11 cellular contexts compared by ENCODE assay signal in genomic region chr1:53366901-53367502, GRCh38. TPM values are rescaled to one million over a fixed set of nuclear protein-coding genes. Genes with fewer than 3 reads are reported as not detected.
DNase-seq lines count a peak whose midpoint lies in the region; ATAC-seq and TF ChIP-seq lines count a peak whose summit lies in the region.
"Had no signal": no experiment of that assay in that cellular context is flagged by ENCODE, and none has a peak within 500 bp of the region (broad histone marks: within the 10 kb centered on the region; RNA-seq: fewer than 3 reads in every experiment).

No MANE protein-coding gene starts in this region.

- H3K9me3 Mint-ChIP-seq in activated CD4-positive, alpha-beta memory T cell treated with anti-CD3 and anti-CD28 coated beads for 36 hours, result no peaks in the 10 kb centered on the region
- H3K9me3 Mint-ChIP-seq in activated CD4-positive, alpha-beta memory T cell treated with anti-CD3 and anti-CD28 coated beads, Interleukin-2, amount 10 ng/mL, durations not matched to agents 7 days and 5 days, result no peaks in the 10 kb centered on the region
- no peaks in the 10 kb centered on the region for H3K9me3 Mint-ChIP-seq in neural progenitor cell

- H3K4me1 ChIP-seq in MM.1S (ENCODE audit: low read length) (peaks cover 8% of the 10 kb centered on the region), stomach (no peaks in the 10 kb centered on the region), neural progenitor cell (peaks cover 24% of the 10 kb centered on the region)

- no peak for TF ChIP-seq EP300 in stomach (IDR thresholded peaks at IDR 0.05)

- H3K27me3 Mint-ChIP-seq in activated CD4-positive, alpha-beta memory T cell treated with anti-CD3 and anti-CD28 coated beads for 36 hours, result no peaks in the 10 kb centered on the region
- no peaks in the 10 kb centered on the region for H3K27me3 Mint-ChIP-seq in activated CD4-positive, alpha-beta memory T cell treated with anti-CD3 and anti-CD28 coated beads, Interleukin-2, amount 10 ng/mL, durations not matched to agents 7 days and 5 days
- H3K27me3 Mint-ChIP-seq in neural progenitor cell (ENCODE audit: insufficient read depth, low read depth), result peaks cover 7% of the 10 kb centered on the region

- H3F3A ChIP-seq in MM.1S (ENCODE audit: insufficient read depth, low read length) (no peaks in the 10 kb centered on the region), neural progenitor cell (ENCODE audit: low read depth) (peaks cover 7% of the 10 kb centered on the region)

- no peak overlapping the region; the same call in 1 of the 2 replicates for H3K9ac ChIP-seq in MM.1S (ENCODE audit: low read length)
- no peak overlapping the region for H3K9ac ChIP-seq in neural progenitor cell

- peak overlapping the region; percentile 66; the same call in 1 of the 2 replicates for H3K4me2 ChIP-seq in MM.1S (ENCODE audit: low read depth, low read length)
- no peak overlapping the region for H3K4me2 ChIP-seq in neural progenitor cell
- H3K4me2 ChIP-seq: hepatocyte had no signal

- H3K36me3 ChIP-seq in MM.1S (replicated peaks; ENCODE audit: insufficient read depth, low read length) (no peaks in the 10 kb centered on the region), stomach (no peaks in the 10 kb centered on the region), neural progenitor cell (no peaks in the 10 kb centered on the region)

- H3K9me3 ChIP-seq in MM.1S (replicated peaks; ENCODE audit: insufficient read depth, low read length) (no peaks in the 10 kb centered on the region), stomach (no peaks in the 10 kb centered on the region), neural progenitor cell (ENCODE audit: low read depth) (no peaks in the 10 kb centered on the region)

- H4K20me1 ChIP-seq in MM.1S (ENCODE audit: insufficient read depth, low read length), result no peaks in the 10 kb centered on the region
- no peaks in the 10 kb centered on the region for H4K20me1 ChIP-seq in neural progenitor cell (ENCODE audit: low read depth)

- POLR2A ChIA-PET in activated CD4-positive, alpha-beta memory T cell treated with anti-CD3 and anti-CD28 coated beads for 36 hours (lab: Charles Lee), result interaction anchor here (0.8 kb wide), 1 partner anchor 40 kb away, joined by 3 read pairs; no protein-coding TSS in a partner anchor
- POLR2A ChIA-PET in activated CD4-positive, alpha-beta memory T cell treated with anti-CD3 and anti-CD28 coated beads, Interleukin-2, amount 10 ng/mL, durations not matched to agents 7 days and 5 days (lab: Charles Lee), result interaction anchor here (2.1 to 2.3 kb wide), 2 partner anchors 11 to 40 kb away, joined by 6 to 30 read pairs; partner anchors contain the start of gene LRP8

- TF ChIP-seq CTCF in MM.1S (IDR thresholded peaks at IDR 0.05; ENCODE audit: low read length) (no peak), coronary artery (IDR thresholded peaks at IDR 0.05) (no peak), stomach (IDR thresholded peaks at IDR 0.05) (no peak), neural progenitor cell (IDR thresholded peaks at IDR 0.05) (no peak)

- H3K79me2 ChIP-seq in MM.1S (ENCODE audit: low read length), result no peaks in the 10 kb centered on the region
- H3K79me2 ChIP-seq in neural progenitor cell (ENCODE audit: low read depth), result no peaks in the 10 kb centered on the region
- H3K79me2 ChIP-seq: hepatocyte had no signal

- H3K36me3 Mint-ChIP-seq in activated CD4-positive, alpha-beta memory T cell treated with anti-CD3 and anti-CD28 coated beads for 36 hours, result no peaks in the 10 kb centered on the region
- H3K36me3 Mint-ChIP-seq in activated CD4-positive, alpha-beta memory T cell treated with anti-CD3 and anti-CD28 coated beads, Interleukin-2, amount 10 ng/mL, durations not matched to agents 7 days and 5 days (ENCODE audit: low read depth), result no peaks in the 10 kb centered on the region
- H3K36me3 Mint-ChIP-seq in neural progenitor cell, result no peaks in the 10 kb centered on the region

- H3K27me3 ChIP-seq in MM.1S (replicated peaks; ENCODE audit: insufficient read depth, low read length), result no peaks in the 10 kb centered on the region
- H3K27me3 ChIP-seq in stomach, result peaks cover 0 to 34% (median 11%) of the 10 kb centered on the region in 3 donors
- no peaks in the 10 kb centered on the region for H3K27me3 ChIP-seq in neural progenitor cell

- no peak overlapping the region for H3K27ac Mint-ChIP-seq in activated CD4-positive, alpha-beta memory T cell treated with anti-CD3 and anti-CD28 coated beads for 36 hours
- H3K27ac Mint-ChIP-seq in activated CD4-positive, alpha-beta memory T cell treated with anti-CD3 and anti-CD28 coated beads, Interleukin-2, amount 10 ng/mL, durations not matched to agents 7 days and 5 days, result no peak overlapping the region
- H3K27ac Mint-ChIP-seq in neural progenitor cell, result no peak overlapping the region

- CTCF ChIA-PET in activated CD4-positive, alpha-beta memory T cell treated with anti-CD3 and anti-CD28 coated beads for 36 hours (lab: Charles Lee), result no interaction called here
- CTCF ChIA-PET in activated CD4-positive, alpha-beta memory T cell treated with anti-CD3 and anti-CD28 coated beads, Interleukin-2, amount 10 ng/mL, durations not matched to agents 7 days and 5 days (lab: Charles Lee), result interaction anchor here (1.5 to 2.4 kb wide), 2 partner anchors 27 to 40 kb away, joined by 10 to 12 read pairs; partner anchors contain the start of gene LRP8

- no peak overlapping the region for H3K4me3 ChIP-seq in MM.1S (ENCODE audit: low read length)
- peak overlapping the region; percentile 32 for H3K4me3 ChIP-seq in coronary artery
- no peak overlapping the region for H3K4me3 ChIP-seq in stomach
- H3K4me3 ChIP-seq in neural progenitor cell, result no peak overlapping the region
- H3K4me3 ChIP-seq: hepatocyte had no signal

- intact Hi-C loops in activated CD4-positive, alpha-beta memory T cell treated with anti-CD3 and anti-CD28 coated beads for 36 hours (cut with micrococcal nuclease), result no loop called here
- intact Hi-C loops in stomach (cut with DNase I; ENCODE audit: low total_unique reads), result no loop called here

- H3K4me3 Mint-ChIP-seq in activated CD4-positive, alpha-beta memory T cell treated with anti-CD3 and anti-CD28 coated beads for 36 hours, result no peak overlapping the region
- H3K4me3 Mint-ChIP-seq in activated CD4-positive, alpha-beta memory T cell treated with anti-CD3 and anti-CD28 coated beads, Interleukin-2, amount 10 ng/mL, durations not matched to agents 7 days and 5 days, result no peak overlapping the region
- no peak overlapping the region for H3K4me3 Mint-ChIP-seq in neural progenitor cell

- peak; percentile 4 for DNase-seq in activated CD4-positive, alpha-beta memory T cell treated with anti-CD3 and anti-CD28 coated beads for 36 hours
- DNase-seq in activated CD4-positive, alpha-beta memory T cell treated with anti-CD3 and anti-CD28 coated beads, Interleukin-2, amount 10 ng/mL, durations not matched to agents 7 days and 5 days, result no peak
- DNase-seq in MM.1S (no peak), coronary artery (ENCODE audit: low spot score) (peak; percentile 64), stomach (peak; percentile 13), neural progenitor cell (ENCODE audit: low spot score) (no peak)
- DNase-seq: activated CD4-positive, alpha-beta T cell treated with anti-CD3 and anti-CD28 coated beads, Interleukin-2, amount 50 U/mL, for 48 hours; amniotic stem cell had no signal

- H3K27ac ChIP-seq in MM.1S (ENCODE audit: low read length) (no peak overlapping the region), coronary artery (no peak overlapping the region), stomach (no peak overlapping the region), neural progenitor cell (no peak overlapping the region)
- H3K27ac ChIP-seq: hepatocyte had no signal

- no peak for TF ChIP-seq POLR2A in stomach (IDR thresholded peaks at IDR 0.05)

- peaks cover 18% of the 10 kb centered on the region for H3K4me1 Mint-ChIP-seq in activated CD4-positive, alpha-beta memory T cell treated with anti-CD3 and anti-CD28 coated beads for 36 hours (ENCODE audit: low read depth)
- peaks cover 20% of the 10 kb centered on the region for H3K4me1 Mint-ChIP-seq in activated CD4-positive, alpha-beta memory T cell treated with anti-CD3 and anti-CD28 coated beads, Interleukin-2, amount 10 ng/mL, durations not matched to agents 7 days and 5 days
- H3K4me1 Mint-ChIP-seq in neural progenitor cell, result peaks cover 10% of the 10 kb centered on the region

- no peak overlapping the region; the same call in 1 of the 2 replicates for H2AFZ ChIP-seq in MM.1S (ENCODE audit: low read length)
- H2AFZ ChIP-seq in neural progenitor cell (replicated peaks), result no peak overlapping the region
- H2AFZ ChIP-seq: hepatocyte had no signal

- WGBS in stomach, 5 donors, result 81 to 88% (median 85%) methylated on average over 12 of the region's 12 CpGs

- ATAC-seq in GM21717 (IDR thresholded peaks at IDR 0.05; ENCODE audit: unreplicated experiment) (no peak), GM21528 (IDR thresholded peaks at IDR 0.05; ENCODE audit: low FRiP score, unreplicated experiment) (no peak)

- H3K9me2 ChIP-seq in MM.1S (replicated peaks; ENCODE audit: insufficient read depth, low read length), result no peaks in the 10 kb centered on the region

RNA-seq across cellular contexts. Expression of gene LRP8, which starts 39.1 kb away (rescaled TPM):
- 10 to 100 TPM; 38.6 to 38.8 TPM for total RNA-seq in activated CD4-positive, alpha-beta memory T cell treated with anti-CD3 and anti-CD28 coated beads for 36 hours
- total RNA-seq in activated CD4-positive, alpha-beta memory T cell treated with anti-CD3 and anti-CD28 coated beads, Interleukin-2, amount 10 ng/mL, durations not matched to agents 7 days and 5 days, result 10 to 100 TPM; 51.5 to 52.7 TPM
- 10 to 100 TPM in 1 of 5 donors, 1 to 10 TPM in 3, under 1 TPM in 1; 0.58 to 26.8 (median 3.5) TPM for total RNA-seq in stomach
- 1 to 10 TPM in 2 of 3 donors, under 1 TPM in 1; 0.81 to 2.9 (median 1.1) TPM for polyA plus RNA-seq in stomach
- total RNA-seq in neural progenitor cell (ENCODE audit: low replicate concordance), result 15.6 and 25.7 TPM in 2 replicates

Comparison
In these comparisons a context has a peak if more than half of its experiments do, and no peak if none do; other contexts are left out.
1. DNase-seq: peak in activated CD4-positive, alpha-beta memory T cell treated with anti-CD3 and anti-CD28 coated beads for 36 hours (single experiment), coronary artery (single experiment) and stomach (single experiment); none in activated CD4-positive, alpha-beta memory T cell treated with anti-CD3 and anti-CD28 coated beads, Interleukin-2, amount 10 ng/mL, durations not matched to agents 7 days and 5 days (single experiment), MM.1S (single experiment) and neural progenitor cell (single experiment).